ENCODE assay signal across 14 cellular contexts in genomic region chr19:33497778-33498175, GRCh38. TPM values are rescaled to one million over a fixed set of nuclear protein-coding genes. Genes with fewer than 3 reads are reported as not detected.
DNase-seq lines count a peak whose midpoint lies in the region; ATAC-seq and TF ChIP-seq lines count a peak whose summit lies in the region.
"Had no signal": no experiment of that assay in that cellular context is flagged by ENCODE, and none has a peak within 500 bp of the region (broad histone marks: within the 10 kb centered on the region; RNA-seq: fewer than 3 reads in every experiment).

No MANE protein-coding gene starts in this region.

- TF ChIP-seq POLR2A in sigmoid colon (IDR thresholded peaks at IDR 0.05): no peak

- peak; percentile 9 for DNase-seq in SK-N-SH
- DNase-seq in lower lobe of right lung: peak; percentile 25
- peak; percentile 40 for DNase-seq in sigmoid colon
- DNase-seq in medulla oblongata (ENCODE audit: extremely low spot score): no peak
- DNase-seq in immature natural killer cell: no peak
- DNase-seq: AML-193; Caco-2; CD4-positive, alpha-beta T cell; H9 had no signal

- no peaks in the 10 kb centered on the region for H3K4me1 Mint-ChIP-seq in immature natural killer cell
- H3K4me1 Mint-ChIP-seq: H9 had no signal

- H3K9me2 ChIP-seq in SK-N-SH: no peaks in the 10 kb centered on the region

- H3K4me2 ChIP-seq in SK-N-SH: no peak overlapping the region
- H3K4me2 ChIP-seq: A549 had no signal

- no peaks in the 10 kb centered on the region for H3K79me2 ChIP-seq in SK-N-SH (ENCODE audit: insufficient read depth)

- H3K27me3 Mint-ChIP-seq in immature natural killer cell (ENCODE audit: low read depth in 3 of 3): peaks cover 0 to 2% (median 0%) of the 10 kb centered on the region in 3 donors
- H3K27me3 Mint-ChIP-seq: CD4-positive, alpha-beta T cell had no signal

- H3K36me3 ChIP-seq in SK-N-SH (replicated peaks in 1 of 2; ENCODE audit: control insufficient read depth in 1 of 2, insufficient read depth in 2 of 2, low read length in 1 of 2): peaks cover 0 to 24% of the 10 kb centered on the region in 2 experiments
- H3K36me3 ChIP-seq in lower lobe of right lung: peaks cover 35% of the 10 kb centered on the region
- H3K36me3 ChIP-seq in sigmoid colon: peaks cover 0 to 50% (median 11%) of the 10 kb centered on the region in 4 donors

- TF ChIP-seq CTCF in SK-N-SH (IDR thresholded peaks at IDR 0.05): no peak
- TF ChIP-seq CTCF in lower lobe of right lung (IDR thresholded peaks at IDR 0.05): no peak
- no peak for TF ChIP-seq CTCF in sigmoid colon (IDR thresholded peaks at IDR 0.05)

- ATAC-seq in SK-N-SH treated with all-trans-retinoic acid at 6 μM for 48 hours: no peak
- ATAC-seq in lower lobe of right lung: no peak
- no peak for ATAC-seq in HG03159 (IDR thresholded peaks at IDR 0.05; ENCODE audit: unreplicated experiment)
- ATAC-seq: A549 had no signal

- H3K9me3 ChIP-seq in SK-N-SH (no peaks in the 10 kb centered on the region), lower lobe of right lung (no peaks in the 10 kb centered on the region), sigmoid colon (no peaks in the 10 kb centered on the region)
- H3K9me3 ChIP-seq: A549, Caco-2 had no signal

- no peak overlapping the region for H3K4me3 Mint-ChIP-seq in immature natural killer cell
- H3K4me3 Mint-ChIP-seq: CD4-positive, alpha-beta T cell; H9 had no signal

- TF ChIP-seq EP300 in SK-N-SH (IDR thresholded peaks at IDR 0.05; ENCODE audit: borderline replicate concordance in 1 of 2, low read depth in 1 of 2, low read length in 1 of 2): no peak
- no peak for TF ChIP-seq EP300 in sigmoid colon (IDR thresholded peaks at IDR 0.05)

- no peaks in the 10 kb centered on the region for H3F3A ChIP-seq in SK-N-SH (replicated peaks; ENCODE audit: insufficient read depth)

- peaks cover 0 to 20% of the 10 kb centered on the region in 2 experiments; a peak in 1 of 4 replicates for H3K4me1 ChIP-seq in SK-N-SH (ENCODE audit: control insufficient read depth in 1 of 2, insufficient read depth in 2 of 2, low read depth in 1 of 2, low read length in 1 of 2)
- H3K4me1 ChIP-seq in lower lobe of right lung: no peaks in the 10 kb centered on the region
- no peaks in the 10 kb centered on the region for H3K4me1 ChIP-seq in sigmoid colon
- H3K4me1 ChIP-seq: A549, Caco-2 had no signal

- no peaks in the 10 kb centered on the region for H4K20me1 ChIP-seq in SK-N-SH (ENCODE audit: insufficient read depth)

- H3K4me3 ChIP-seq in SK-N-SH (ENCODE audit: low read depth in 2 of 2, low read length in 1 of 2) (no peak overlapping the region), lower lobe of right lung (no peak overlapping the region), sigmoid colon (no peak overlapping the region)
- H3K4me3 ChIP-seq: A549 had no signal

- WGBS in SK-N-SH (ENCODE audit: low lambda C conversion rate): 94% methylated on average over 6 of the region's 12 CpGs
- 94 to 97% methylated on average over 12 of the region's 12 CpGs for WGBS in sigmoid colon, 2 donors

- intact Hi-C loops in lower lobe of right lung (cut with DNase I): no loop called here
- intact Hi-C loops in sigmoid colon (cut with DNase I): no loop called here

- CTCF ChIA-PET in SK-N-SH (lab: Yijun Ruan, JAX): interaction anchor here (2.1 kb wide), 1 partner anchor 60 kb away, joined by 6 read pairs; no protein-coding TSS in a partner anchor

- no peak for TF ChIP-seq RAD21 in SK-N-SH (IDR thresholded peaks at IDR 0.05; ENCODE audit: low read length)

- H3K9me3 Mint-ChIP-seq in immature natural killer cell: no peaks in the 10 kb centered on the region
- H3K9me3 Mint-ChIP-seq: CD4-positive, alpha-beta T cell; H9 had no signal

- H2AFZ ChIP-seq in SK-N-SH (ENCODE audit: low read depth): no peak overlapping the region

- H3K27ac ChIP-seq in SK-N-SH (ENCODE audit: low read depth in 2 of 2, low read length in 1 of 2) (no peak overlapping the region), lower lobe of right lung (no peak overlapping the region), sigmoid colon (no peak overlapping the region)
- H3K27ac ChIP-seq: 22Rv1, A549, C4-2B had no signal

- H3K36me3 Mint-ChIP-seq in immature natural killer cell: peaks cover 3 to 13% (median 4%) of the 10 kb centered on the region in 3 donors

- no peak overlapping the region for H3K27ac Mint-ChIP-seq in immature natural killer cell
- H3K27ac Mint-ChIP-seq: CD4-positive, alpha-beta T cell; H9 had no signal

- POLR2A ChIA-PET in SK-N-SH (lab: Yijun Ruan, JAX): no interaction called here

- H3K27me3 ChIP-seq in SK-N-SH (ENCODE audit: insufficient read depth) (no peaks in the 10 kb centered on the region), lower lobe of right lung (ENCODE audit: low read depth) (no peaks in the 10 kb centered on the region), sigmoid colon (no peaks in the 10 kb centered on the region)

- no peak overlapping the region for H3K9ac ChIP-seq in SK-N-SH

TF ChIP-seq in SK-N-SH, 30 proteins besides CTCF, POLR2A, EP300 and RAD21:
- TF ChIP-seq MAX (IDR thresholded peaks at IDR 0.05; ENCODE audit: low read depth) (no peak), GABPA (IDR thresholded peaks at IDR 0.05; ENCODE audit: low read depth) (no peak), TCF12 (IDR thresholded peaks at IDR 0.05) (no peak)

TF ChIP-seq in SK-N-SH treated with all-trans-retinoic acid at 6 μM for 48 hours, 23 proteins besides CTCF, POLR2A, EP300 and RAD21 (continues in another document):
- no peak for TF ChIP-seq ZFP3 (CRISPR knock-in tag; IDR thresholded peaks at IDR 0.05)
- TF ChIP-seq TSHZ2 (CRISPR knock-in tag; IDR thresholded peaks at IDR 0.05): no peak
- no peak for TF ChIP-seq POU6F1 (CRISPR knock-in tag; IDR thresholded peaks at IDR 0.05; ENCODE audit: borderline replicate concordance, low read depth)
- no peak for TF ChIP-seq OSR1 (CRISPR knock-in tag; IDR thresholded peaks at IDR 0.05)
- no peak for TF ChIP-seq PATZ1 (CRISPR knock-in tag; IDR thresholded peaks at IDR 0.05; ENCODE audit: borderline replicate concordance)
- no peak for TF ChIP-seq RARB (CRISPR knock-in tag; IDR thresholded peaks at IDR 0.05)
- TF ChIP-seq ZNF8 (CRISPR knock-in tag; IDR thresholded peaks at IDR 0.05): no peak
- no peak for TF ChIP-seq BACH2 (CRISPR knock-in tag; IDR thresholded peaks at IDR 0.05; ENCODE audit: borderline replicate concordance)
- TF ChIP-seq ZC3H10 (CRISPR knock-in tag; IDR thresholded peaks at IDR 0.05): no peak
- no peak for TF ChIP-seq CSDC2 (CRISPR knock-in tag; IDR thresholded peaks at IDR 0.05)

RNA-seq across cellular contexts. Expression of gene PEPD, which starts 23.8 kb away (rescaled TPM):
- polyA plus RNA-seq in SK-N-SH (2012; rRNA removed) (88.9 and 92.4 TPM in 2 replicates), sigmoid colon (100 to 1,000 TPM in 1 of 3 donors, 10 to 100 TPM in 2; 50.0 to 187 (median 79.3) TPM), immature natural killer cell (100 to 1,000 TPM; 135 to 181 (median 142) TPM)
- 61.5 and 77.6 TPM in 2 replicates for polyA plus RNA-seq in SK-N-SH (2012; cell fraction: cytosol; rRNA removed)
- 66.1 and 68.5 TPM in 2 replicates for polyA plus RNA-seq in SK-N-SH (2012; cell fraction: nucleus; rRNA removed)
- total RNA-seq in lower lobe of right lung (94.0 TPM), sigmoid colon (10 to 100 TPM; 61.5 to 69.0 (median 64.9) TPM)

Comparison
In these comparisons a context has a peak if more than half of its experiments do, and no peak if none do; other contexts are left out.
1. DNase-seq: peak in SK-N-SH (single experiment), lower lobe of right lung (single experiment) and sigmoid colon (single experiment); none in medulla oblongata (single experiment) and immature natural killer cell (0 of 3).